Comparison of ENCODE assay signal across 8 cellular contexts in genomic region chr5:14399054-14399657, GRCh38.
DNase-seq lines count a peak whose midpoint lies in the region; ATAC-seq and TF ChIP-seq lines count a peak whose summit lies in the region.

No MANE protein-coding gene starts in this region.

- H3K4me3 Mint-ChIP-seq in T-cell (no peak overlapping the region), progenitor cell of endocrine pancreas (ENCODE audit: low read depth) (no peak overlapping the region)

- H3K27me3 Mint-ChIP-seq in T-cell (no peaks in the 10 kb centered on the region), progenitor cell of endocrine pancreas (no peaks in the 10 kb centered on the region)

- peak in 3 of 4 experiments; percentile 35 to 61 (median 47) for ATAC-seq in T-cell (replicated peaks in 1 of 4)

- H3K4me3 ChIP-seq in NB4 (ENCODE audit: low read depth, low read length) (no peak overlapping the region), coronary artery (no peak overlapping the region)

- no peak for TF ChIP-seq POLR2A in NB4 (IDR thresholded peaks at IDR 0.05; ENCODE audit: extremely low read depth, insufficient read length)

- H3K27ac Mint-ChIP-seq in T-cell, result no peak overlapping the region
- H3K27ac Mint-ChIP-seq in progenitor cell of endocrine pancreas, result no peak overlapping the region

- CTCF ChIA-PET in T-cell (lab: Charles Lee), result interaction anchor here (1.0 to 5.1 kb wide), 6 partner anchors 14 to 258 kb away, joined by 3 to 76 read pairs (median 5); no protein-coding TSS in a partner anchor

- DNase-seq in activated T-cell treated with anti-CD3 and anti-CD28 coated beads for 4 hours (peak; percentile 23), NB4 (ENCODE audit: low read depth) (peak; percentile 62), T-cell (peak in 7 of 34 experiments; percentile 7 to 33 (median 26)), fibroblast of the conjunctiva (ENCODE audit: low read depth) (peak; percentile 68), progenitor cell of endocrine pancreas (ENCODE audit: low spot score, unreplicated experiment) (no peak), coronary artery (ENCODE audit: low spot score) (no peak)
- DNase-seq in activated T-cell treated with anti-CD3 and anti-CD28 coated beads, Interleukin-2, amount 50 U/mL, for 1 hour, result no peak
- no peak for DNase-seq in activated effector memory CD4-positive, alpha-beta T cell treated with anti-CD3 and anti-CD28 coated beads, Interleukin-2, amount 50 U/mL, for 16 hours

- POLR2A ChIA-PET in T-cell (lab: Charles Lee), result no interaction called here

- no peak overlapping the region for H3K27ac ChIP-seq in coronary artery

- H3K4me1 Mint-ChIP-seq in T-cell (peaks cover 15 to 18% (median 15%) of the 10 kb centered on the region in 3 donors), progenitor cell of endocrine pancreas (ENCODE audit: low read depth) (peaks cover 3% of the 10 kb centered on the region)

- H3K9me3 Mint-ChIP-seq in T-cell, result peaks cover 0 to 4% (median 0%) of the 10 kb centered on the region in 3 donors
- H3K9me3 Mint-ChIP-seq in progenitor cell of endocrine pancreas (ENCODE audit: low read depth), result peaks cover 3% of the 10 kb centered on the region

- peak; percentile 68 for TF ChIP-seq CTCF in NB4 (IDR thresholded peaks at IDR 0.05; ENCODE audit: low read depth, low read length)
- TF ChIP-seq CTCF in progenitor cell of endocrine pancreas (IDR thresholded peaks at IDR 0.05; ENCODE audit: unreplicated experiment), result peak; percentile 80
- no peak for TF ChIP-seq CTCF in coronary artery (IDR thresholded peaks at IDR 0.05)

- H3K36me3 Mint-ChIP-seq in T-cell, result no peaks in the 10 kb centered on the region
- peaks cover 27% of the 10 kb centered on the region for H3K36me3 Mint-ChIP-seq in progenitor cell of endocrine pancreas (ENCODE audit: insufficient read depth)

Comparison
In these comparisons a context has a peak if more than half of its experiments do, and no peak if none do; other contexts are left out.
1. DNase-seq: peak in activated T-cell treated with anti-CD3 and anti-CD28 coated beads for 4 hours (single experiment), NB4 (single experiment) and fibroblast of the conjunctiva (single experiment); none in activated T-cell treated with anti-CD3 and anti-CD28 coated beads, Interleukin-2, amount 50 U/mL, for 1 hour (single experiment), progenitor cell of endocrine pancreas (single experiment), coronary artery (single experiment) and activated effector memory CD4-positive, alpha-beta T cell treated with anti-CD3 and anti-CD28 coated beads, Interleukin-2, amount 50 U/mL, for 16 hours (single experiment).